ENCODE assay signal across 8 cellular contexts in genomic region chr1:156656779-156657160, GRCh38. TPM values are rescaled to one million over a fixed set of nuclear protein-coding genes. Genes with fewer than 3 reads are reported as not detected.
DNase-seq lines count a peak whose midpoint lies in the region; ATAC-seq and TF ChIP-seq lines count a peak whose summit lies in the region.

No MANE protein-coding gene starts in this region.

- peaks cover 39 to 49% of the 10 kb centered on the region in 2 donors for H3K27me3 Mint-ChIP-seq in CD4-positive, alpha-beta memory T cell
- peaks cover 41% of the 10 kb centered on the region for H3K27me3 Mint-ChIP-seq in neural progenitor cell (ENCODE audit: insufficient read depth, low read depth)

- 4% methylated on average over 16 of the region's 18 CpGs for WGBS in esophagus muscularis mucosa

- ATAC-seq in GM19397 (IDR thresholded peaks at IDR 0.05; ENCODE audit: unreplicated experiment) = no peak
- ATAC-seq in HG02610 (IDR thresholded peaks at IDR 0.05; ENCODE audit: unreplicated experiment) = no peak
- no peak for ATAC-seq in HG02885 (IDR thresholded peaks at IDR 0.05; ENCODE audit: poor library complexity, unreplicated experiment)

- no peak for TF ChIP-seq POLR2A in esophagus muscularis mucosa (IDR thresholded peaks at IDR 0.05; ENCODE audit: low read depth)

- intact Hi-C loops in CD4-positive, alpha-beta memory T cell (cut with micrococcal nuclease) = loop anchor here (1.0 kb wide), 1 partner anchor 30 kb away; no protein-coding TSS in a partner anchor
- intact Hi-C loops in esophagus muscularis mucosa (cut with DNase I) = loop anchor here (1.0 to 10.0 kb wide), 2 partner anchors 30 to 72 kb away; no protein-coding TSS in a partner anchor

- H3K27ac Mint-ChIP-seq in CD4-positive, alpha-beta memory T cell = peak overlapping the region in 2 of 7 donors; percentile 48 to 72
- no peak overlapping the region for H3K27ac Mint-ChIP-seq in neural progenitor cell

- peak overlapping the region; percentile 67 for H3K4me2 ChIP-seq in neural progenitor cell

- H3K9me3 Mint-ChIP-seq in CD4-positive, alpha-beta memory T cell = peaks cover 0 to 2% (median 0%) of the 10 kb centered on the region in 8 donors
- H3K9me3 Mint-ChIP-seq in neural progenitor cell = no peaks in the 10 kb centered on the region

- TF ChIP-seq EP300 in esophagus muscularis mucosa (IDR thresholded peaks at IDR 0.05) = no peak

- CTCF ChIA-PET in CD4-positive, alpha-beta memory T cell (lab: Charles Lee; ENCODE audit: partially characterized antibody) = interaction anchor here (1.4 to 7.8 kb wide), 4 partner anchors 8 to 72 kb away, joined by 3 to 153 read pairs (median 9); no protein-coding TSS in a partner anchor

- no peaks in the 10 kb centered on the region for H3K79me2 ChIP-seq in neural progenitor cell (ENCODE audit: low read depth)

- POLR2A ChIA-PET in CD4-positive, alpha-beta memory T cell (lab: Charles Lee; ENCODE audit: partially characterized antibody) = no interaction called here

- peak overlapping the region in 1 of 2 donors; percentile 41 for H3K4me3 ChIP-seq in CD4-positive, alpha-beta memory T cell (ENCODE audit: low read length in 2 of 2)
- peak overlapping the region; percentile 43 to 52 (median 48) for H3K4me3 ChIP-seq in esophagus muscularis mucosa
- H3K4me3 ChIP-seq in neural progenitor cell = peak overlapping the region; percentile 33

- H3K27me3 ChIP-seq in CD4-positive, alpha-beta memory T cell (ENCODE audit: insufficient read depth, low read length) = peaks cover 19% of the 10 kb centered on the region
- peaks cover 0 to 54% (median 10%) of the 10 kb centered on the region in 4 donors for H3K27me3 ChIP-seq in esophagus muscularis mucosa
- H3K27me3 ChIP-seq in neural progenitor cell = peaks cover 80% of the 10 kb centered on the region

- DNase-seq in CD4-positive, alpha-beta memory T cell = peak in 1 of 5 donors; percentile 15
- DNase-seq in NCI-H524 (lab: John Stamatoyannopoulos, UW) (peak; percentile 63 to 81), esophagus muscularis mucosa (ENCODE audit: extremely low spot score) (no peak), neural progenitor cell (ENCODE audit: low spot score) (peak; percentile 36)
- DNase-seq in NK-92 treated with Interleukin-12 subunit alpha and Interleukin-12 subunit beta, amount 100 ng/mL, for 24 hours (lab: John Stamatoyannopoulos, UW) = no peak

- H3K9ac ChIP-seq in neural progenitor cell = no peak overlapping the region

- H3K4me3 Mint-ChIP-seq in CD4-positive, alpha-beta memory T cell = peak overlapping the region; percentile 63 to 89 (median 83)
- no peak overlapping the region for H3K4me3 Mint-ChIP-seq in neural progenitor cell

- H3F3A ChIP-seq in neural progenitor cell (ENCODE audit: low read depth) = peaks cover 16% of the 10 kb centered on the region

- no peak overlapping the region for H3K27ac ChIP-seq in CD4-positive, alpha-beta memory T cell (ENCODE audit: low read depth, low read length)
- H3K27ac ChIP-seq in esophagus muscularis mucosa (replicated peaks in 1 of 4) = peak overlapping the region in 1 of 4 donors; percentile 39
- no peak overlapping the region for H3K27ac ChIP-seq in neural progenitor cell

- TF ChIP-seq CTCF in esophagus muscularis mucosa (IDR thresholded peaks at IDR 0.05) = no peak
- TF ChIP-seq CTCF in neural progenitor cell (IDR thresholded peaks at IDR 0.05) = no peak

- no peaks in the 10 kb centered on the region for H3K36me3 ChIP-seq in CD4-positive, alpha-beta memory T cell (ENCODE audit: insufficient read depth, low read length)
- H3K36me3 ChIP-seq in esophagus muscularis mucosa (no peaks in the 10 kb centered on the region), neural progenitor cell (no peaks in the 10 kb centered on the region)

- peaks cover 52% of the 10 kb centered on the region for H3K4me1 ChIP-seq in CD4-positive, alpha-beta memory T cell (ENCODE audit: insufficient read depth, low read length)
- peaks cover 40 to 51% (median 47%) of the 10 kb centered on the region in 4 donors for H3K4me1 ChIP-seq in esophagus muscularis mucosa
- H3K4me1 ChIP-seq in neural progenitor cell = peaks cover 24% of the 10 kb centered on the region

- H2AFZ ChIP-seq in neural progenitor cell (replicated peaks) = no peak overlapping the region

- H3K9me3 ChIP-seq in CD4-positive, alpha-beta memory T cell (ENCODE audit: control insufficient read depth in 1 of 2, low read length in 2 of 2) = no peaks in the 10 kb centered on the region
- no peaks in the 10 kb centered on the region for H3K9me3 ChIP-seq in esophagus muscularis mucosa
- no peaks in the 10 kb centered on the region for H3K9me3 ChIP-seq in neural progenitor cell (ENCODE audit: low read depth)

- no peaks in the 10 kb centered on the region for H3K36me3 Mint-ChIP-seq in CD4-positive, alpha-beta memory T cell
- no peaks in the 10 kb centered on the region for H3K36me3 Mint-ChIP-seq in neural progenitor cell

- peaks cover 34% of the 10 kb centered on the region for H4K20me1 ChIP-seq in neural progenitor cell (ENCODE audit: low read depth)

- H3K4me1 Mint-ChIP-seq in CD4-positive, alpha-beta memory T cell = peaks cover 28 to 66% (median 41%) of the 10 kb centered on the region in 4 donors
- H3K4me1 Mint-ChIP-seq in neural progenitor cell = peaks cover 34% of the 10 kb centered on the region

RNA-seq across cellular contexts. Expression of gene BCAN, which starts 14.9 kb away (rescaled TPM):
- not detected for total RNA-seq in CD4-positive, alpha-beta memory T cell
- not detected for polyA plus RNA-seq in CD4-positive, alpha-beta memory T cell
- 1 to 10 TPM in 1 of 4 donors, under 1 TPM in 2, not detected in 1; 0.45 to 1.0 (median 0.99) TPM for total RNA-seq in esophagus muscularis mucosa
- 0.46 TPM in 1 of 2 replicates, not detected in the other for total RNA-seq in neural progenitor cell (ENCODE audit: low replicate concordance)

RNA-seq across cellular contexts. Expression of gene NES, which starts 20.4 kb away (rescaled TPM):
- not detected for total RNA-seq in CD4-positive, alpha-beta memory T cell
- polyA plus RNA-seq in CD4-positive, alpha-beta memory T cell = not detected
- 10 to 100 TPM; 16.6 to 37.4 (median 32.5) TPM for total RNA-seq in esophagus muscularis mucosa
- 83.8 and 219 TPM in 2 replicates for total RNA-seq in neural progenitor cell (ENCODE audit: low replicate concordance)

RNA-seq across cellular contexts. Expression of gene HAPLN2, which starts 37.6 kb away (rescaled TPM):
- total RNA-seq in CD4-positive, alpha-beta memory T cell = not detected
- polyA plus RNA-seq in CD4-positive, alpha-beta memory T cell = not detected
- 1 to 10 TPM in 3 of 4 donors, under 1 TPM in 1; 0.83 to 5.1 (median 2.2) TPM for total RNA-seq in esophagus muscularis mucosa
- 0.65 TPM in 1 of 2 replicates, not detected in the other for total RNA-seq in neural progenitor cell (ENCODE audit: low replicate concordance)

RNA-seq across cellular contexts. Expression of gene CRABP2, which starts 48.6 kb away (rescaled TPM):
- under 1 TPM; 0.55 to 0.61 TPM for total RNA-seq in CD4-positive, alpha-beta memory T cell
- under 1 TPM in 1 of 2 donors, not detected in 1; 0.21 TPM for polyA plus RNA-seq in CD4-positive, alpha-beta memory T cell
- total RNA-seq in esophagus muscularis mucosa (1 to 10 TPM; 1.2 to 6.4 (median 2.7) TPM), neural progenitor cell (ENCODE audit: low replicate concordance) (110 and 156 TPM in 2 replicates)

RNA-seq across cellular contexts. Expression of gene GPATCH4, which starts 55.5 kb away (rescaled TPM):
- 10 to 100 TPM; 26.9 to 30.7 TPM for total RNA-seq in CD4-positive, alpha-beta memory T cell
- polyA plus RNA-seq in CD4-positive, alpha-beta memory T cell = 10 to 100 TPM in 1 of 2 donors, 1 to 10 TPM in 1; 8.1 to 58.5 TPM
- 10 to 100 TPM; 22.6 to 32.8 (median 26.4) TPM for total RNA-seq in esophagus muscularis mucosa
- total RNA-seq in neural progenitor cell (ENCODE audit: low replicate concordance) = 17.2 and 18.6 TPM in 2 replicates

Comparison
In these comparisons a context has a peak if more than half of its experiments do, and no peak if none do; other contexts are left out.
1. DNase-seq: peak in NCI-H524 (2 of 2) and neural progenitor cell (single experiment); none in esophagus muscularis mucosa (single experiment) and NK-92 treated with Interleukin-12 subunit alpha and Interleukin-12 subunit beta, amount 100 ng/mL, for 24 hours (single experiment).
2. RNA of gene NES, which starts 20.4 kb away (total RNA-seq): 83.8 to 219 TPM in neural progenitor cell and 16.6 to 37.4 TPM in esophagus muscularis mucosa; not detected in CD4-positive, alpha-beta memory T cell; every median in the first group is over 10 times any median in the second.